In the genomic region with DNA sequence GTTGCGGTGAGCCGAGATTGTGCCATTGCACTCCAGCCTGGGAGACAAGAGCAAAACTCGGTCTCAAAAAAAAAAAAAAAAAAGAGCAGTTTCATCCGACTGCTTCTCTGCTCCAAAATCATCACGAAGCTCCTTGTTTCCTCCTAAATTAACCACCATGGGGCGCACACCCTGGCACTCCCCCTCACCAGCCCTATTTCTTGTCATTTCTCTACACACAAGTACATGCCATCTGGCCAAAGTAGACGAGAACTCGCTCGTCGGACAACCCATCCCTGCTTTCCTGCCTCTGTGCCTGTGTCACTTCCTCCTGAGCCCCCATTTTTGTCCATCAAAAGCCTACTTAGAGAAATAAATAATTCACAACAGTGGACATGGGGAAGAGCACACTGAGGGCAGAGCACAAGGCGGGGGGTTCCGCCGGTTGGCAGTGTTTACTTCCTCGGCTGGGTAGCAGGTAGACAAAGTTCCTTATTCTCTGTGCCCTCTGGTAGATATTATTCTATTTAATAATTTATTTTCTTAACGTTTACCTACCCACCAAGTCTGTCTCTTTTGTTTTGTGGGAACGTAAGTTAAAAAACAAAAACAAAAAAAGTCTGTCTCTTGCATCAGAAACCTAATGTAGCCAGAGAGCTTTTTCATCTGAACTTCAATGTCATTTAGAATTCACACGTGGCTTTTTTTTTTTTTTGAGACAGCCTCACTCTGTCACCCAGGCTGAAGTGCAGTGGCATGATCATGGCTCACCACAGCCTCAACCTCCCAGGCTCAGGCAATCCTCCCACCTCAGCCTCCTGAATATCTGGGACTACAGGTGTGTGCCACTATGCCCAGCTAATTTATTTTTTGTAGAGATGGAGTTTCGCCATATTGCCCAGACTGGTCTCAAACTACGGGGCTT, we compare ENCODE assay signal across 1 cellular context.
TF ChIP-seq lines count a peak whose summit lies in the region.

No MANE protein-coding gene starts in this region.

TF ChIP-seq in HepG2, 621 proteins besides CTCF, POLR2A, EP300 and RAD21:
- TF ChIP-seq FOXK1 (CRISPR knock-in tag; IDR thresholded peaks at IDR 0.05; ENCODE audit: borderline replicate concordance, low read depth) (no peak), MATR3 (CRISPR knock-in tag; IDR thresholded peaks at IDR 0.05) (no peak), ZSCAN30 (CRISPR knock-in tag; IDR thresholded peaks at IDR 0.05) (no peak), KAT7 (CRISPR knock-in tag; IDR thresholded peaks at IDR 0.05; ENCODE audit: borderline replicate concordance) (no peak), ZNF552 (CRISPR knock-in tag; IDR thresholded peaks at IDR 0.05; ENCODE audit: borderline replicate concordance) (no peak), ZFP41 (CRISPR knock-in tag; IDR thresholded peaks at IDR 0.05; ENCODE audit: borderline replicate concordance) (no peak), ONECUT2 (CRISPR knock-in tag; IDR thresholded peaks at IDR 0.05) (no peak), RFXAP (CRISPR knock-in tag; IDR thresholded peaks at IDR 0.05; ENCODE audit: borderline replicate concordance) (no peak), RBM22 (optimal IDR thresholded peaks at IDR 0.05; ENCODE audit: low read length) (no peak), ATRX (CRISPR knock-in tag; IDR thresholded peaks at IDR 0.05; ENCODE audit: borderline replicate concordance) (no peak), CENPX (CRISPR knock-in tag; IDR thresholded peaks at IDR 0.05) (no peak), ZNF337 (CRISPR knock-in tag; IDR thresholded peaks at IDR 0.05; ENCODE audit: borderline replicate concordance, low read depth) (no peak)
- TF ChIP-seq, protein P1, sequence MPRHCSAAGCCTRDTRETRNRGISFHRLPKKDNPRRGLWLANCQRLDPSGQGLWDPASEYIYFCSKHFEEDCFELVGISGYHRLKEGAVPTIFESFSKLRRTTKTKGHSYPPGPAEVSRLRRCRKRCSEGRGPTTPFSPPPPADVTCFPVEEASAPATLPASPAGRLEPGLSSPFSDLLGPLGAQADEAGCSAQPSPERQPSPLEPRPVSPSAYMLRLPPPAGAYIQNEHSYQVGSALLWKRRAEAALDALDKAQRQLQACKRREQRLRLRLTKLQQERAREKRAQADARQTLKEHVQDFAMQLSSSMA (CRISPR knock-in tag; IDR thresholded peaks at IDR 0.05), result no peak
